9 cellular contexts compared by ENCODE assay signal in the genomic region with DNA sequence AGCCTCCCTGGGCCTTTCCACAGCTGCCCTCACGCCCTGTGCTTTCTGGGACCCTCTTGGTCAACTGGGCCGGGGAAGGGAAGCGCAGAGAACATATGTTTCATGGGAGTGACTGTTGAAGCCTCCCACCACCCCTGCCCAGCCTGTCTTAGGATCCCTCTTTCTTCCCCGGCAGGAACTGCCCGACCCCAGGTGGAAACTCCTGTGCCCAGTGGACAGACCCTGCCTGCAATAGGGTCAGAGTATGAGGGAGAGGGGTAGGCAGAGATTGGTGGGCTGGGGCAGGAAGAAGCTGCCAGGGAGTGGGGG. TPM values are rescaled to one million over a fixed set of nuclear protein-coding genes. Genes with fewer than 3 reads are reported as not detected.
A peak's percentile ranks its signal among the peaks of the same experiment; 100 is the strongest.
DNase-seq lines count a peak whose midpoint lies in the region; ATAC-seq and TF ChIP-seq lines count a peak whose summit lies in the region.
"Had no signal": no experiment of that assay in that cellular context is flagged by ENCODE, and none has a peak within 500 bp of the region (broad histone marks: within the 10 kb centered on the region; RNA-seq: fewer than 3 reads in every experiment).

No MANE protein-coding gene starts in this region.

- H3K27ac Mint-ChIP-seq in T-helper 1 cell treated with Interleukin-12 subunit alpha and Interleukin-12 subunit beta and Interleukin-4 antibody, amounts not matched to agents 30 μg/mL and 1 μg/mL, for 36 hours: peak overlapping the region; percentile 62

- no peaks in the 10 kb centered on the region for H3K27me3 Mint-ChIP-seq in T-helper 1 cell treated with Interleukin-12 subunit alpha and Interleukin-12 subunit beta and Interleukin-4 antibody, amounts not matched to agents 30 μg/mL and 1 μg/mL, for 36 hours (ENCODE audit: low read depth)

- 79 to 93% (median 82%) methylated on average over 5 of the region's 5 CpGs for WGBS in adrenal gland, 4 donors
- WGBS in right lobe of liver (ENCODE audit: insufficient coverage, low coverage, low lambda C conversion rate, missing lambda C conversion rate): 86% methylated on average over 5 of the region's 5 CpGs
- 73 to 87% methylated on average over 5 of the region's 5 CpGs for WGBS in testis, 2 donors

- no peak for DNase-seq in T-helper 1 cell
- DNase-seq in adrenal gland: no peak
- DNase-seq in right lobe of liver: no peak
- DNase-seq in testis: no peak
- DNase-seq in KG1 (lab: John Stamatoyannopoulos, UW): no peak
- no peak for DNase-seq in central memory CD4-positive, alpha-beta T cell
- DNase-seq: NCI-H1105 had no signal

- H3K36me3 ChIP-seq in adrenal gland (replicated peaks in 1 of 2) (peaks cover 0 to 10% of the 10 kb centered on the region in 2 donors), right lobe of liver (peaks cover 0 to 3% (median 0%) of the 10 kb centered on the region in 4 donors), testis (ENCODE audit: low read depth, missing control alignments) (no peaks in the 10 kb centered on the region)

- H3K27ac ChIP-seq in adrenal gland: peak overlapping the region; percentile 69 to 93 (median 83)
- peak overlapping the region in 2 of 3 donors; percentile 75 to 92 for H3K27ac ChIP-seq in right lobe of liver
- H3K27ac ChIP-seq in testis: peak overlapping the region; percentile 61 to 74

- TF ChIP-seq CTCF in adrenal gland (IDR thresholded peaks at IDR 0.05) (no peak), right lobe of liver (IDR thresholded peaks at IDR 0.05) (no peak), testis (IDR thresholded peaks at IDR 0.05) (no peak)

- no peaks in the 10 kb centered on the region for H3K36me3 Mint-ChIP-seq in T-helper 1 cell treated with Interleukin-12 subunit alpha and Interleukin-12 subunit beta and Interleukin-4 antibody, amounts not matched to agents 30 μg/mL and 1 μg/mL, for 36 hours (ENCODE audit: low read depth)

- ATAC-seq in right lobe of liver (no peak), GM18505 (IDR thresholded peaks at IDR 0.05; ENCODE audit: unreplicated experiment) (no peak)

- intact Hi-C loops in adrenal gland (cut with DNase I): no loop called here
- intact Hi-C loops in right lobe of liver (cut with DNase I): no loop called here
- intact Hi-C loops in testis (cut with DNase I; ENCODE audit: low total_unique reads): no loop called here

- H3K4me3 Mint-ChIP-seq in T-helper 1 cell treated with Interleukin-12 subunit alpha and Interleukin-12 subunit beta and Interleukin-4 antibody, amounts not matched to agents 30 μg/mL and 1 μg/mL, for 36 hours: no peak overlapping the region

- no peaks in the 10 kb centered on the region for H3K9me3 ChIP-seq in adrenal gland (replicated peaks in 1 of 3)
- no peaks in the 10 kb centered on the region for H3K9me3 ChIP-seq in right lobe of liver
- H3K9me3 ChIP-seq in testis: no peaks in the 10 kb centered on the region

- H3K4me3 ChIP-seq in adrenal gland: peak overlapping the region in 1 of 4 donors; percentile 52
- no peak overlapping the region for H3K4me3 ChIP-seq in right lobe of liver
- no peak overlapping the region for H3K4me3 ChIP-seq in testis

- peaks cover 14% of the 10 kb centered on the region for H3K4me1 Mint-ChIP-seq in T-helper 1 cell treated with Interleukin-12 subunit alpha and Interleukin-12 subunit beta and Interleukin-4 antibody, amounts not matched to agents 30 μg/mL and 1 μg/mL, for 36 hours (ENCODE audit: low read depth)

- TF ChIP-seq POLR2A in adrenal gland (IDR thresholded peaks at IDR 0.05) (no peak), right lobe of liver (IDR thresholded peaks at IDR 0.05) (no peak), testis (IDR thresholded peaks at IDR 0.05) (no peak), GM18505 (IDR thresholded peaks at IDR 0.05; ENCODE audit: borderline replicate concordance, extremely low read depth, insufficient read depth, insufficient read length) (no peak)

- H3K27me3 ChIP-seq in adrenal gland (no peaks in the 10 kb centered on the region), right lobe of liver (no peaks in the 10 kb centered on the region), testis (no peaks in the 10 kb centered on the region)

- no peaks in the 10 kb centered on the region for H3K9me3 Mint-ChIP-seq in T-helper 1 cell treated with Interleukin-12 subunit alpha and Interleukin-12 subunit beta and Interleukin-4 antibody, amounts not matched to agents 30 μg/mL and 1 μg/mL, for 36 hours

- H3K4me1 ChIP-seq in adrenal gland (replicated peaks in 1 of 2) (peaks cover 26 to 43% of the 10 kb centered on the region in 2 donors), right lobe of liver (peaks cover 0 to 28% (median 9%) of the 10 kb centered on the region in 4 donors), testis (peaks cover 33% of the 10 kb centered on the region)

RNA-seq across cellular contexts. Expression of gene HEXIM2, which starts 10.5 kb away (rescaled TPM):
- total RNA-seq in adrenal gland (10 to 100 TPM in 7 of 8 donors, 1 to 10 TPM in 1; 8.5 to 28.1 (median 17.6) TPM), right lobe of liver (10 to 100 TPM in 1 of 6 experiments, 1 to 10 TPM in 5; 2.6 to 13.5 (median 5.4) TPM), testis (10 to 100 TPM; 35.9 to 47.7 TPM)
- polyA plus RNA-seq in adrenal gland (10 to 100 TPM in 2 of 3 donors, 1 to 10 TPM in 1; 4.5 to 18.0 (median 14.7) TPM), testis (ENCODE audit: insufficient read depth, low read depth, low replicate concordance) (76.8 TPM)

RNA-seq across cellular contexts. Expression of gene HEXIM1, which starts 23.9 kb away (rescaled TPM):
- total RNA-seq in adrenal gland (100 to 1,000 TPM in 1 of 8 donors, 10 to 100 TPM in 7; 25.1 to 159 (median 46.8) TPM), right lobe of liver (10 to 100 TPM; 14.0 to 27.1 (median 19.6) TPM), testis (10 to 100 TPM; 51.8 to 68.8 TPM)
- polyA plus RNA-seq in adrenal gland (10 to 100 TPM; 23.3 to 26.0 (median 24.4) TPM), testis (ENCODE audit: insufficient read depth, low read depth, low replicate concordance) (38.8 TPM)

RNA-seq across cellular contexts. Expression of gene ACBD4, which starts 36.7 kb away (rescaled TPM):
- total RNA-seq in adrenal gland: 10 to 100 TPM; 13.1 to 30.6 (median 23.6) TPM
- polyA plus RNA-seq in adrenal gland: 10 to 100 TPM in 2 of 3 donors, 1 to 10 TPM in 1; 7.9 to 71.3 (median 44.5) TPM
- total RNA-seq in right lobe of liver: 10 to 100 TPM; 24.0 to 78.9 (median 56.9) TPM
- 1 to 10 TPM; 8.3 to 9.1 TPM for total RNA-seq in testis
- 7.5 TPM for polyA plus RNA-seq in testis (ENCODE audit: insufficient read depth, low read depth, low replicate concordance)

RNA-seq across cellular contexts. Expression of gene PLCD3, which starts 39.9 kb away (rescaled TPM):
- total RNA-seq in adrenal gland (100 to 1,000 TPM in 5 of 8 donors, 10 to 100 TPM in 3; 48.6 to 246 (median 149) TPM), right lobe of liver (10 to 100 TPM in 1 of 6 experiments, 1 to 10 TPM in 5; 2.0 to 26.4 (median 3.0) TPM), testis (100 to 1,000 TPM in 1 of 2 donors, 10 to 100 TPM in 1; 86.3 to 106 TPM)
- polyA plus RNA-seq in adrenal gland (10 to 100 TPM; 33.2 to 68.1 (median 36.4) TPM), testis (ENCODE audit: insufficient read depth, low read depth, low replicate concordance) (62.2 TPM)

RNA-seq across cellular contexts. Expression of gene FMNL1, which starts 49.5 kb away (rescaled TPM):
- total RNA-seq in adrenal gland (10 to 100 TPM in 6 of 8 donors, 1 to 10 TPM in 2; 6.7 to 20.3 (median 15.3) TPM), right lobe of liver (1 to 10 TPM; 3.7 to 10.0 (median 5.1) TPM), testis (10 to 100 TPM; 11.1 to 15.8 TPM)
- polyA plus RNA-seq in adrenal gland (10 to 100 TPM in 2 of 3 donors, 1 to 10 TPM in 1; 3.6 to 31.9 (median 13.7) TPM), testis (ENCODE audit: insufficient read depth, low read depth, low replicate concordance) (13.9 TPM)
